ENCODE assay signal across 1 cellular context in the genomic region with DNA sequence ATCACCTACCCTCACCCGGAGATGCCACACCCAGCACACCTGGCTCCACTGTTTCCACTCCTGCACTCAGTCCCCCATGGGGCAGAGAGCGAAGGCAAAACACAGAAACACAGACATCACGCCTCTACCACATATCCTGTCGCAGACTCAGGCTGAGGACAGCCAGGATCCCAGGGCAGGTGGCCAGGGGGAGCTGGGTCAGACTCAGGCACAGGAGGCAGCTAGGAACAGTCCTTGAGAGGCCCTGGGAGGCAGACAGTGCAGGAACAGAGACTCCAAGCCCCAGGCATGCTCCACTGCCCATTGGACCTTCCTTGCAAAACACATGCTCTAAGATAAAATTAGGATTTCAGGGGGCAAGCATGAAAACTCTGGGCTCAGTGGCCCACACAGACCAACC.
TF ChIP-seq lines count a peak whose summit lies in the region.

No MANE protein-coding gene starts in this region.

TF ChIP-seq in HepG2, 621 proteins besides CTCF, POLR2A, EP300 and RAD21 (continued from another document):
- TF ChIP-seq, protein P1, sequence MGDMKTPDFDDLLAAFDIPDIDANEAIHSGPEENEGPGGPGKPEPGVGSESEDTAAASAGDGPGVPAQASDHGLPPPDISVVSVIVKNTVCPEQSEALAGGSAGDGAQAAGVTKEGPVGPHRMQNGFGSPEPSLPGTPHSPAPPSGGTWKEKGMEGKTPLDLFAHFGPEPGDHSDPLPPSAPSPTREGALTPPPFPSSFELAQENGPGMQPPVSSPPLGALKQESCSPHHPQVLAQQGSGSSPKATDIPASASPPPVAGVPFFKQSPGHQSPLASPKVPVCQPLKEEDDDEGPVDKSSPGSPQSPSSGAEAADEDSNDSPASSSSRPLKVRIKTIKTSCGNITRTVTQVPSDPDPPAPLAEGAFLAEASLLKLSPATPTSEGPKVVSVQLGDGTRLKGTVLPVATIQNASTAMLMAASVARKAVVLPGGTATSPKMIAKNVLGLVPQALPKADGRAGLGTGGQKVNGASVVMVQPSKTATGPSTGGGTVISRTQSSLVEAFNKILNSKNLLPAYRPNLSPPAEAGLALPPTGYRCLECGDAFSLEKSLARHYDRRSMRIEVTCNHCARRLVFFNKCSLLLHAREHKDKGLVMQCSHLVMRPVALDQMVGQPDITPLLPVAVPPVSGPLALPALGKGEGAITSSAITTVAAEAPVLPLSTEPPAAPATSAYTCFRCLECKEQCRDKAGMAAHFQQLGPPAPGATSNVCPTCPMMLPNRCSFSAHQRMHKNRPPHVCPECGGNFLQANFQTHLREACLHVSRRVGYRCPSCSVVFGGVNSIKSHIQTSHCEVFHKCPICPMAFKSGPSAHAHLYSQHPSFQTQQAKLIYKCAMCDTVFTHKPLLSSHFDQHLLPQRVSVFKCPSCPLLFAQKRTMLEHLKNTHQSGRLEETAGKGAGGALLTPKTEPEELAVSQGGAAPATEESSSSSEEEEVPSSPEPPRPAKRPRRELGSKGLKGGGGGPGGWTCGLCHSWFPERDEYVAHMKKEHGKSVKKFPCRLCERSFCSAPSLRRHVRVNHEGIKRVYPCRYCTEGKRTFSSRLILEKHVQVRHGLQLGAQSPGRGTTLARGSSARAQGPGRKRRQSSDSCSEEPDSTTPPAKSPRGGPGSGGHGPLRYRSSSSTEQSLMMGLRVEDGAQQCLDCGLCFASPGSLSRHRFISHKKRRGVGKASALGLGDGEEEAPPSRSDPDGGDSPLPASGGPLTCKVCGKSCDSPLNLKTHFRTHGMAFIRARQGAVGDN (CRISPR knock-in tag; IDR thresholded peaks at IDR 0.05): peak; percentile 62
- no peak for TF ChIP-seq ZNF550 (CRISPR knock-in tag; IDR thresholded peaks at IDR 0.05; ENCODE audit: borderline replicate concordance)
- TF ChIP-seq, protein P2, sequence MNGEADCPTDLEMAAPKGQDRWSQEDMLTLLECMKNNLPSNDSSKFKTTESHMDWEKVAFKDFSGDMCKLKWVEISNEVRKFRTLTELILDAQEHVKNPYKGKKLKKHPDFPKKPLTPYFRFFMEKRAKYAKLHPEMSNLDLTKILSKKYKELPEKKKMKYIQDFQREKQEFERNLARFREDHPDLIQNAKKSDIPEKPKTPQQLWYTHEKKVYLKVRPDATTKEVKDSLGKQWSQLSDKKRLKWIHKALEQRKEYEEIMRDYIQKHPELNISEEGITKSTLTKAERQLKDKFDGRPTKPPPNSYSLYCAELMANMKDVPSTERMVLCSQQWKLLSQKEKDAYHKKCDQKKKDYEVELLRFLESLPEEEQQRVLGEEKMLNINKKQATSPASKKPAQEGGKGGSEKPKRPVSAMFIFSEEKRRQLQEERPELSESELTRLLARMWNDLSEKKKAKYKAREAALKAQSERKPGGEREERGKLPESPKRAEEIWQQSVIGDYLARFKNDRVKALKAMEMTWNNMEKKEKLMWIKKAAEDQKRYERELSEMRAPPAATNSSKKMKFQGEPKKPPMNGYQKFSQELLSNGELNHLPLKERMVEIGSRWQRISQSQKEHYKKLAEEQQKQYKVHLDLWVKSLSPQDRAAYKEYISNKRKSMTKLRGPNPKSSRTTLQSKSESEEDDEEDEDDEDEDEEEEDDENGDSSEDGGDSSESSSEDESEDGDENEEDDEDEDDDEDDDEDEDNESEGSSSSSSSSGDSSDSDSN (CRISPR knock-in tag; IDR thresholded peaks at IDR 0.05): peak; percentile 27; the same call in 1 of the 2 replicates
- TF ChIP-seq, protein P3, sequence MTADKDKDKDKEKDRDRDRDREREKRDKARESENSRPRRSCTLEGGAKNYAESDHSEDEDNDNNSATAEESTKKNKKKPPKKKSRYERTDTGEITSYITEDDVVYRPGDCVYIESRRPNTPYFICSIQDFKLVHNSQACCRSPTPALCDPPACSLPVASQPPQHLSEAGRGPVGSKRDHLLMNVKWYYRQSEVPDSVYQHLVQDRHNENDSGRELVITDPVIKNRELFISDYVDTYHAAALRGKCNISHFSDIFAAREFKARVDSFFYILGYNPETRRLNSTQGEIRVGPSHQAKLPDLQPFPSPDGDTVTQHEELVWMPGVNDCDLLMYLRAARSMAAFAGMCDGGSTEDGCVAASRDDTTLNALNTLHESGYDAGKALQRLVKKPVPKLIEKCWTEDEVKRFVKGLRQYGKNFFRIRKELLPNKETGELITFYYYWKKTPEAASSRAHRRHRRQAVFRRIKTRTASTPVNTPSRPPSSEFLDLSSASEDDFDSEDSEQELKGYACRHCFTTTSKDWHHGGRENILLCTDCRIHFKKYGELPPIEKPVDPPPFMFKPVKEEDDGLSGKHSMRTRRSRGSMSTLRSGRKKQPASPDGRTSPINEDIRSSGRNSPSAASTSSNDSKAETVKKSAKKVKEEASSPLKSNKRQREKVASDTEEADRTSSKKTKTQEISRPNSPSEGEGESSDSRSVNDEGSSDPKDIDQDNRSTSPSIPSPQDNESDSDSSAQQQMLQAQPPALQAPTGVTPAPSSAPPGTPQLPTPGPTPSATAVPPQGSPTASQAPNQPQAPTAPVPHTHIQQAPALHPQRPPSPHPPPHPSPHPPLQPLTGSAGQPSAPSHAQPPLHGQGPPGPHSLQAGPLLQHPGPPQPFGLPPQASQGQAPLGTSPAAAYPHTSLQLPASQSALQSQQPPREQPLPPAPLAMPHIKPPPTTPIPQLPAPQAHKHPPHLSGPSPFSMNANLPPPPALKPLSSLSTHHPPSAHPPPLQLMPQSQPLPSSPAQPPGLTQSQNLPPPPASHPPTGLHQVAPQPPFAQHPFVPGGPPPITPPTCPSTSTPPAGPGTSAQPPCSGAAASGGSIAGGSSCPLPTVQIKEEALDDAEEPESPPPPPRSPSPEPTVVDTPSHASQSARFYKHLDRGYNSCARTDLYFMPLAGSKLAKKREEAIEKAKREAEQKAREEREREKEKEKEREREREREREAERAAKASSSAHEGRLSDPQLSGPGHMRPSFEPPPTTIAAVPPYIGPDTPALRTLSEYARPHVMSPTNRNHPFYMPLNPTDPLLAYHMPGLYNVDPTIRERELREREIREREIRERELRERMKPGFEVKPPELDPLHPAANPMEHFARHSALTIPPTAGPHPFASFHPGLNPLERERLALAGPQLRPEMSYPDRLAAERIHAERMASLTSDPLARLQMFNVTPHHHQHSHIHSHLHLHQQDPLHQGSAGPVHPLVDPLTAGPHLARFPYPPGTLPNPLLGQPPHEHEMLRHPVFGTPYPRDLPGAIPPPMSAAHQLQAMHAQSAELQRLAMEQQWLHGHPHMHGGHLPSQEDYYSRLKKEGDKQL (CRISPR knock-in tag; IDR thresholded peaks at IDR 0.05; ENCODE audit: low read depth): no peak
- TF ChIP-seq, protein P4, sequence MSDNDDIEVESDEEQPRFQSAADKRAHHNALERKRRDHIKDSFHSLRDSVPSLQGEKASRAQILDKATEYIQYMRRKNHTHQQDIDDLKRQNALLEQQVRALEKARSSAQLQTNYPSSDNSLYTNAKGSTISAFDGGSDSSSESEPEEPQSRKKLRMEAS (IDR thresholded peaks at IDR 0.05): 0 out of 2 replicates have a peak, but pooled peaks have one; percentile 0
- TF ChIP-seq EZH2 (conservative IDR thresholded peaks at IDR 0.05; ENCODE audit: low read depth, low read length): no peak
- no peak for TF ChIP-seq ARNT2 (CRISPR knock-in tag; IDR thresholded peaks at IDR 0.05; ENCODE audit: low read depth)
- no peak for TF ChIP-seq GATA4 (IDR thresholded peaks at IDR 0.05; ENCODE audit: borderline replicate concordance, low read depth)
